30 cellular contexts compared by ENCODE assay signal in the genomic region with DNA sequence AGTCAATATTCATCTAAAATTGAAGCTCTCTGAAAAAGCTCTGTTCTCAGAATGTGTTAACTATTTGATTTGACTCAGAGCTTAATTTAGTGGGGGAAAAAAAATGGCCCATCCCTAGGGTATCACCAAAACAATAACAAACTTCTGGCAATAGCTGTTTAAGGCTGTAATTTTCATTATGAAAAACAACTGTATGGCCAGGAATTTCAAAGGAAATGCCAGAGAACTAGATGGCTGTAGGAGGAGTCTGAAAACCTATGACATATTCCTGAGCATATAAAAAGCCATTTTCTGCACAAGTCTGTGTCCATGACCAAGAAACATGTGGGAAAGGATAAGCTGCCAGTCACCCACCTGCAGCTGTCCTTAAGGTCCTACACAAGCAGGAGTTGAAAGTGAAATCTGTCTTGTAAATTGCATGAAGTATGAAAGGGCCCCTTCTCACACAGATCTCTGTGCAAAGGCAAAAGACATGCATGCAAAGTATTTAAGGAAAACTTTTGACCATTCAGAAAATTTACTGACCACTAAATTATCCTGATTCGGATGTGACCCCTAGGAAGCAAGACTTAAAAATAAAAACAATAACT.
A peak's percentile ranks its signal among the peaks of the same experiment; 100 is the strongest.
DNase-seq lines count a peak whose midpoint lies in the region; ATAC-seq, FAIRE-seq and TF ChIP-seq lines count a peak whose summit lies in the region.
"Had no signal": no experiment of that assay in that cellular context is flagged by ENCODE, and none has a peak within 500 bp of the region (broad histone marks: within the 10 kb centered on the region; RNA-seq: fewer than 3 reads in every experiment).

No MANE protein-coding gene starts in this region.

- TF ChIP-seq CTCF in GM12865 (IDR thresholded peaks at IDR 0.05; ENCODE audit: insufficient read depth, low read depth, low read length, missing control alignments) (no peak), GM12878 (IDR thresholded peaks at IDR 0.05 in 2 of 3, conservative IDR thresholded peaks at IDR 0.05 in 1 of 3; ENCODE audit: control insufficient read depth in 2 of 3, extremely low read depth in 1 of 3, insufficient read depth in 1 of 3, low read depth in 3 of 3, low read length in 3 of 3) (no peak), gastroesophageal sphincter (IDR thresholded peaks at IDR 0.05) (no peak)

- RAD21 ChIA-PET in GM12878 (lab: Charles Lee; ENCODE audit: unreplicated experiment), result interaction anchor here (0.6 kb wide), 1 partner anchor 180 kb away, joined by 3 read pairs; no protein-coding TSS in a partner anchor

- DNase-seq in GM12865 (ENCODE audit: low read depth), result peak; percentile 29
- DNase-seq in GM23248, result peak; percentile 6
- no peak for DNase-seq in GM12878 (ENCODE audit: low read depth, low spot score)
- DNase-seq in left kidney (ENCODE audit: low read depth, low spot score), result peak; percentile 4
- no peak for DNase-seq in NCI-H2171 treated with DMSO at 0.1 percent for 48 hours (lab: John Stamatoyannopoulos, UW)
- DNase-seq in dedifferentiated amniotic fluid mesenchymal stem cell (ENCODE audit: extremely low spot score), result no peak
- DNase-seq: ACHN; activated CD4-positive, alpha-beta T cell treated with anti-CD3 and anti-CD28 coated beads, Interleukin-2, amount 50 U/mL, for 4 hours; activated naive CD4-positive, alpha-beta T cell treated with anti-CD3 and anti-CD28 coated beads, Interleukin-2, amount 10 ng/mL, durations not matched to agents 7 days and 5 days; amniotic stem cell; brain microvascular endothelial cell; effector CD8-positive, alpha-beta T cell; erythroblast; foreskin keratinocyte; HCEC 1CT; Kasumi-1; left cardiac atrium; mesenchymal stem cell; NK-92 treated with Interleukin-12 subunit alpha and Interleukin-12 subunit beta, amount 100 ng/mL, for 24 hours; SHP77 treated with DMSO at 0.1 percent for 48 hours; stimulated activated naive B cell treated with anti-CD40 and anti-IgM and Interleukin-4, amounts not matched to agents 10 μg/mL and 1 μg/mL and 100 μg/mL, for 72 hours; upper lobe of right lung had no signal

- H3K36me3 ChIP-seq in GM23248 (ENCODE audit: low read depth), result no peaks in the 10 kb centered on the region
- no peaks in the 10 kb centered on the region for H3K36me3 ChIP-seq in GM12878 (ENCODE audit: control insufficient read depth in 2 of 2, insufficient read depth in 2 of 2, low read length in 1 of 2)
- no peaks in the 10 kb centered on the region for H3K36me3 ChIP-seq in gastroesophageal sphincter
- H3K36me3 ChIP-seq: BLaER1, brain microvascular endothelial cell, neural progenitor cell, suprapubic skin, upper lobe of right lung had no signal

- POLR2A ChIA-PET in GM12878 (lab: Charles Lee), result no interaction called here

- H3K9me3 ChIP-seq in GM23248 (ENCODE audit: low read depth), result no peaks in the 10 kb centered on the region
- H3K9me3 ChIP-seq in GM12878 (replicated peaks; ENCODE audit: control insufficient read depth, insufficient read depth, low read length), result no peaks in the 10 kb centered on the region
- peaks cover 0 to 8% (median 0%) of the 10 kb centered on the region in 3 donors for H3K9me3 ChIP-seq in gastroesophageal sphincter
- H3K9me3 ChIP-seq: BLaER1, suprapubic skin, upper lobe of right lung had no signal

- H2AFZ ChIP-seq in GM23248 (peak overlapping the region; percentile 39; the same call in 1 of the 2 replicates), GM12878 (ENCODE audit: control insufficient read depth, low read depth, low read length) (no peak overlapping the region)
- H2AFZ ChIP-seq: neural progenitor cell had no signal

- TF ChIP-seq EP300 in GM12878 (IDR thresholded peaks at IDR 0.05; ENCODE audit: borderline replicate concordance in 1 of 2, control insufficient read depth in 1 of 2, low read depth in 2 of 2, low read length in 2 of 2) (no peak), gastroesophageal sphincter (IDR thresholded peaks at IDR 0.05) (no peak)

- H4K20me1 ChIP-seq in GM23248 (ENCODE audit: insufficient read depth) (no peaks in the 10 kb centered on the region), GM12878 (ENCODE audit: control insufficient read depth, insufficient read depth) (no peaks in the 10 kb centered on the region)
- H4K20me1 ChIP-seq: BLaER1 had no signal

- intact Hi-C loops in GM12878 (cut with micrococcal nuclease; ENCODE audit: unreplicated experiment), result no loop called here

- no peaks in the 10 kb centered on the region for H3K27me3 ChIP-seq in GM23248 (replicated peaks; ENCODE audit: insufficient read depth)
- H3K27me3 ChIP-seq in GM12878 (replicated peaks in 1 of 2; ENCODE audit: control insufficient read depth in 2 of 2, insufficient read depth in 2 of 2, low read length in 1 of 2), result no peaks in the 10 kb centered on the region
- H3K27me3 ChIP-seq in gastroesophageal sphincter, result no peaks in the 10 kb centered on the region
- H3K27me3 ChIP-seq: BLaER1, brain microvascular endothelial cell, foreskin keratinocyte, neural progenitor cell, suprapubic skin, upper lobe of right lung had no signal

- H3K79me2 ChIP-seq in GM23248 (ENCODE audit: insufficient read depth) (no peaks in the 10 kb centered on the region), GM12878 (ENCODE audit: control insufficient read depth, insufficient read depth, low read length) (no peaks in the 10 kb centered on the region)

- no peak overlapping the region for H3K27ac ChIP-seq in GM23248
- H3K27ac ChIP-seq in GM12878 (ENCODE audit: control insufficient read depth, insufficient read depth), result no peak overlapping the region
- H3K27ac ChIP-seq in gastroesophageal sphincter, result no peak overlapping the region
- H3K27ac ChIP-seq: BLaER1, brain microvascular endothelial cell, foreskin keratinocyte, neural progenitor cell, suprapubic skin, upper lobe of right lung had no signal

- no TSS peak for BruUV-seq in GM12878 (replicated peaks; lab: Mats Ljungman, UMichigan)

- CTCF ChIA-PET in GM12878 (lab: Yijun Ruan, JAX), result interaction anchor here (1.3 kb wide), 1 partner anchor 12 kb away, joined by 3 read pairs; no protein-coding TSS in a partner anchor

- H3K4me3 ChIP-seq in GM12865 (ENCODE audit: low read depth, low read length) (no peak overlapping the region), GM23248 (no peak overlapping the region), GM12878 (no peak overlapping the region), gastroesophageal sphincter (no peak overlapping the region)
- H3K4me3 ChIP-seq: BLaER1, neural progenitor cell, suprapubic skin, upper lobe of right lung had no signal

- 13 to 25% methylated on average over 1 of the region's 1 CpG for WGBS in GM23248 (ENCODE audit: low coverage in 1 of 2, low lambda C conversion rate in 2 of 2, missing lambda C conversion rate in 2 of 2), 2 experiments
- 44% methylated on average over 1 of the region's 1 CpG for WGBS in GM12878 (ENCODE audit: insufficient coverage, insufficient replicate concordance, low lambda C conversion rate, missing lambda C conversion rate)
- WGBS in gastroesophageal sphincter (ENCODE audit: low coverage in 1 of 2), 2 donors, result 80% methylated on average over 1 of the region's 1 CpG; no CpG with 5 or more reads in 1 of the 2 donors

- TF ChIP-seq POLR2A in GM12878 (IDR thresholded peaks at IDR 0.05; ENCODE audit: low read depth, low read length), result no peak
- TF ChIP-seq POLR2A in gastroesophageal sphincter (IDR thresholded peaks at IDR 0.05), result no peak

- SMC1A ChIA-PET in GM12878 (lab: Charles Lee; ENCODE audit: uncharacterized antibody, unreplicated experiment), result interaction anchor here (1.3 to 1.9 kb wide), 2 partner anchors 35 to 110 kb away, joined by 4 to 5 read pairs; no protein-coding TSS in a partner anchor

- H3K4me1 ChIP-seq in GM23248 (ENCODE audit: insufficient read depth) (no peaks in the 10 kb centered on the region), GM12878 (ENCODE audit: control insufficient read depth, insufficient read depth, low read length) (no peaks in the 10 kb centered on the region), gastroesophageal sphincter (no peaks in the 10 kb centered on the region)
- H3K4me1 ChIP-seq: BLaER1, foreskin keratinocyte, neural progenitor cell, suprapubic skin, upper lobe of right lung had no signal

- H3K4me2 ChIP-seq in GM23248 (ENCODE audit: unreplicated experiment) (no peak overlapping the region), GM12878 (ENCODE audit: control insufficient read depth, insufficient read depth) (no peak overlapping the region)
- H3K4me2 ChIP-seq: BLaER1, neural progenitor cell had no signal

- H3K9me2 ChIP-seq in GM23248 (ENCODE audit: insufficient read depth), result no peaks in the 10 kb centered on the region

- FAIRE-seq in GM12878 (lab: Jason Lieb, UNC), result peak; percentile 44
- FAIRE-seq: GM12891 had no signal

- in situ Hi-C loops in GM23248 (cut with MboI) (no loop called here), GM12878 (cut with MboI) (no loop called here)

- no peaks in the 10 kb centered on the region for H3F3A ChIP-seq in GM23248 (ENCODE audit: insufficient read depth)

- ATAC-seq in GM12878 (peak; percentile 65), GM21390 (IDR thresholded peaks at IDR 0.05; ENCODE audit: unreplicated experiment) (no peak), gastroesophageal sphincter (no peak)
- ATAC-seq: foreskin keratinocyte; left cardiac atrium; Panc1; sciatic nerve; stimulated activated naive B cell treated with anti-CD40 and anti-IgM and Interleukin-4, amounts not matched to agents 10 μg/mL and 1 μg/mL and 100 μg/mL, for 72 hours; upper lobe of right lung had no signal

- H3K9ac ChIP-seq in GM23248, result no peak overlapping the region
- H3K9ac ChIP-seq in GM12878 (ENCODE audit: control insufficient read depth, insufficient read depth, low read length), result no peak overlapping the region
- H3K9ac ChIP-seq: BLaER1, neural progenitor cell had no signal

- no peak for TF ChIP-seq RAD21 in GM12878 (IDR thresholded peaks at IDR 0.05; ENCODE audit: insufficient read depth, low read depth, low read length)

TF ChIP-seq in GM12878, 131 proteins besides CTCF, POLR2A, EP300 and RAD21 (continues in another document):
- TF ChIP-seq BMI1 (IDR thresholded peaks at IDR 0.05; ENCODE audit: borderline replicate concordance), result no peak
- TF ChIP-seq GATAD2B (conservative IDR thresholded peaks at IDR 0.05; ENCODE audit: low read depth), result no peak
- TF ChIP-seq, protein P1, sequence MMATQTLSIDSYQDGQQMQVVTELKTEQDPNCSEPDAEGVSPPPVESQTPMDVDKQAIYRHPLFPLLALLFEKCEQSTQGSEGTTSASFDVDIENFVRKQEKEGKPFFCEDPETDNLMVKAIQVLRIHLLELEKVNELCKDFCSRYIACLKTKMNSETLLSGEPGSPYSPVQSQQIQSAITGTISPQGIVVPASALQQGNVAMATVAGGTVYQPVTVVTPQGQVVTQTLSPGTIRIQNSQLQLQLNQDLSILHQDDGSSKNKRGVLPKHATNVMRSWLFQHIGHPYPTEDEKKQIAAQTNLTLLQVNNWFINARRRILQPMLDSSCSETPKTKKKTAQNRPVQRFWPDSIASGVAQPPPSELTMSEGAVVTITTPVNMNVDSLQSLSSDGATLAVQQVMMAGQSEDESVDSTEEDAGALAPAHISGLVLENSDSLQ (IDR thresholded peaks at IDR 0.05), result no peak
- no peak for TF ChIP-seq CREB1 (IDR thresholded peaks at IDR 0.05; ENCODE audit: low read depth)
- no peak for TF ChIP-seq IKZF1 (conservative IDR thresholded peaks at IDR 0.05)
- no peak for TF ChIP-seq MTA2 (IDR thresholded peaks at IDR 0.05; ENCODE audit: low read depth)
- TF ChIP-seq CHD4 (IDR thresholded peaks at IDR 0.05), result no peak

Comparison
In these comparisons a context has a peak if more than half of its experiments do, and no peak if none do; other contexts are left out.
1. DNase-seq: peak in GM12865 (single experiment), GM23248 (single experiment) and left kidney (single experiment); none in GM12878 (single experiment), NCI-H2171 treated with DMSO at 0.1 percent for 48 hours (single experiment) and dedifferentiated amniotic fluid mesenchymal stem cell (single experiment).